1 cellular context compared by ENCODE assay signal in the genomic region with DNA sequence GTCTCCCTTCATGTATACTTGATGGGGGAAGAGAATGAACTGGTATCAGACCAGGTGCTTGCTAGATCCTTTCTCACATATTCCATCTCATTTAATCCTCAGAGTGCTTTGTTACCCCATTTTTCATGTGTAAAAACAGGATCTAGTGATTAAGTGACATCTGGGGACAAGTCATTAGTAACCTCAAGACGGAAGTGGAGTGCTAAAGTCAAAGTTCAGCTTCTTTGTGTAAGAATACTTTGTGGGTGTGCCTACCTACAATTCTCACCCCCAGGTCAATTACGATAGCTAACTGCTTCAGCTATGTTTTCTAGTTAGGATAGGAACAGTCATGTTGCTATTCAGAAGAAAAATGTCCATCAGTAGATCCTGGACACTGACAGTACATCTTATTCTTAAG.
TF ChIP-seq lines count a peak whose summit lies in the region.

No MANE protein-coding gene starts in this region.

TF ChIP-seq in HepG2, 621 proteins besides CTCF, POLR2A, EP300 and RAD21:
- TF ChIP-seq ZNF720 (CRISPR knock-in tag; IDR thresholded peaks at IDR 0.05) = no peak
- no peak for TF ChIP-seq NFIB (CRISPR knock-in tag; IDR thresholded peaks at IDR 0.05; ENCODE audit: borderline replicate concordance)
- TF ChIP-seq PHF20 (CRISPR knock-in tag; IDR thresholded peaks at IDR 0.05) = no peak
- TF ChIP-seq ZNF564 (CRISPR knock-in tag; IDR thresholded peaks at IDR 0.05) = no peak
- no peak for TF ChIP-seq U2AF2 (IDR thresholded peaks at IDR 0.05; ENCODE audit: low read depth, low read length)
- no peak for TF ChIP-seq ZNF570 (CRISPR knock-in tag; IDR thresholded peaks at IDR 0.05; ENCODE audit: borderline replicate concordance)
- no peak for TF ChIP-seq ZNF552 (CRISPR knock-in tag; IDR thresholded peaks at IDR 0.05; ENCODE audit: borderline replicate concordance)
- TF ChIP-seq ZNF547 (CRISPR knock-in tag; IDR thresholded peaks at IDR 0.05) = no peak
- TF ChIP-seq ZBTB21 (CRISPR knock-in tag; IDR thresholded peaks at IDR 0.05) = no peak
- TF ChIP-seq ZNF7 (CRISPR knock-in tag; IDR thresholded peaks at IDR 0.05) = no peak
- no peak for TF ChIP-seq ZNF777 (CRISPR knock-in tag; IDR thresholded peaks at IDR 0.05)
- TF ChIP-seq ARNTL (CRISPR knock-in tag; IDR thresholded peaks at IDR 0.05) = no peak
- TF ChIP-seq ZNF441 (CRISPR knock-in tag; IDR thresholded peaks at IDR 0.05; ENCODE audit: borderline replicate concordance) = no peak
